In the genomic region with DNA sequence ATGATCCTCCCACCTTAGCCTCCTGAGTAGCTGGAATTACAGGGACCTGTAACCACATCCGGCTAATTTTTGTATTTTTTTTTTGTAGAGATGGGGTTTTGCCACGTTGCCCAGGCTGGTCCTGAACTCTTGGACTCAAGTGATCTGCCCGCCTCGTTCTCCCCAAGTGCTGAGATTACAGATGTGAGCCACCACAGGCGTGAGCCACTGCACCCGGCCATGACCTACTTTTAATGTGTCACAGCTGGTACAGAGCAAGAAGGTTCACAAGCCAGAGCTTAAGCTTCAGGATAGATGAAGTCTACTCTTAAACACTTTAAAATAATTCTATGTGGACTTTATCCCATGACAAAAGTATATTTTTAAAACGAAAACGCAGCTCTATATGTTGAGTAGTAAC, we compare ENCODE assay signal across 24 cellular contexts.
"Had no signal": no experiment of that assay in that cellular context is flagged by ENCODE, and none has a peak within 500 bp of the region (broad histone marks: within the 10 kb centered on the region; RNA-seq: fewer than 3 reads in every experiment).

No MANE protein-coding gene starts in this region.

- H3K27me3 ChIP-seq: colonic mucosa, esophagus muscularis mucosa, foreskin keratinocyte, heart right ventricle, left lung, neural progenitor cell, sigmoid colon, transverse colon, upper lobe of right lung, uterus had no signal

- H3K9me3 Mint-ChIP-seq: dendritic cell treated with granulocyte-macrophage colony-stimulating factor and Interleukin-4, amounts not matched to agents 40 ng/mL and 50 ng/mL, for 4 days; natural killer cell treated with Interleukin-12 subunit alpha and Interleukin-12 subunit beta and Interleukin-15 and Interleukin-18, amount 100 ng/mL, for 72 hours; neural progenitor cell; stimulated activated naive B cell treated with anti-CD40 and anti-IgM and Interleukin-4, amounts not matched to agents 10 μg/mL and 1 μg/mL and 100 μg/mL, for 72 hours; stimulated activated naive CD8-positive, alpha-beta T cell treated with anti-CD3 and anti-CD28 coated beads, Interleukin-15, Interleukin-2, amounts not matched to agents 100 ng/mL and 50 ng/mL, for 24 hours had no signal

- H3K4me1 Mint-ChIP-seq: neural progenitor cell had no signal

- H3K4me3 ChIP-seq: colonic mucosa, esophagus muscularis mucosa, heart right ventricle, left lung, neural progenitor cell, psoas muscle, sigmoid colon, thoracic aorta, transverse colon, upper lobe of right lung, uterus had no signal

- H3K27me3 Mint-ChIP-seq: dendritic cell treated with granulocyte-macrophage colony-stimulating factor and Interleukin-4, amounts not matched to agents 40 ng/mL and 50 ng/mL, for 4 days; natural killer cell treated with Interleukin-12 subunit alpha and Interleukin-12 subunit beta and Interleukin-15 and Interleukin-18, amount 100 ng/mL, for 72 hours; stimulated activated naive B cell treated with anti-CD40 and anti-IgM and Interleukin-4, amounts not matched to agents 10 μg/mL and 1 μg/mL and 100 μg/mL, for 72 hours; stimulated activated naive CD8-positive, alpha-beta T cell treated with anti-CD3 and anti-CD28 coated beads, Interleukin-15, Interleukin-2, amounts not matched to agents 100 ng/mL and 50 ng/mL, for 24 hours had no signal

- DNase-seq: colonic mucosa; effector CD8-positive, alpha-beta T cell; foreskin keratinocyte; glutamatergic neuron; heart right ventricle; hippocampal formation; left cardiac atrium; left lung; mammary epithelial cell; psoas muscle; right cardiac atrium; sigmoid colon; stimulated activated CD4-positive, alpha-beta T cell treated with anti-CD3 and anti-CD28 coated beads, Interleukin-2, amount 100 ng/mL, for 24 hours; stimulated activated CD4-positive, alpha-beta T cell treated with anti-CD3 and anti-CD28 coated beads, Interleukin-4, amount 100 ng/mL, for 4 hours; stimulated activated naive B cell treated with anti-CD40 and anti-IgM and Interleukin-4, amounts not matched to agents 10 μg/mL and 1 μg/mL and 100 μg/mL, for 72 hours; transverse colon; upper lobe of right lung; uterus had no signal

- H3K4me1 ChIP-seq: colonic mucosa, esophagus muscularis mucosa, foreskin keratinocyte, left lung, neural progenitor cell, psoas muscle, sigmoid colon, transverse colon, upper lobe of right lung, uterus had no signal

- H3K36me3 ChIP-seq: uterus had no signal

- H3K9me3 ChIP-seq: colonic mucosa, esophagus muscularis mucosa, heart right ventricle, left lung, psoas muscle, sigmoid colon, thoracic aorta, transverse colon, upper lobe of right lung, uterus had no signal

- H3K27ac Mint-ChIP-seq: dendritic cell treated with granulocyte-macrophage colony-stimulating factor and Interleukin-4, amounts not matched to agents 40 ng/mL and 50 ng/mL, for 4 days; natural killer cell treated with Interleukin-12 subunit alpha and Interleukin-12 subunit beta and Interleukin-15 and Interleukin-18, amount 100 ng/mL, for 72 hours; neural progenitor cell; stimulated activated naive B cell treated with anti-CD40 and anti-IgM and Interleukin-4, amounts not matched to agents 10 μg/mL and 1 μg/mL and 100 μg/mL, for 72 hours; stimulated activated naive CD8-positive, alpha-beta T cell treated with anti-CD3 and anti-CD28 coated beads, Interleukin-15, Interleukin-2, amounts not matched to agents 100 ng/mL and 50 ng/mL, for 24 hours had no signal

- H3K4me3 Mint-ChIP-seq: dendritic cell treated with granulocyte-macrophage colony-stimulating factor and Interleukin-4, amounts not matched to agents 40 ng/mL and 50 ng/mL, for 4 days; natural killer cell treated with Interleukin-12 subunit alpha and Interleukin-12 subunit beta and Interleukin-15 and Interleukin-18, amount 100 ng/mL, for 72 hours; neural progenitor cell; stimulated activated naive B cell treated with anti-CD40 and anti-IgM and Interleukin-4, amounts not matched to agents 10 μg/mL and 1 μg/mL and 100 μg/mL, for 72 hours; stimulated activated naive CD8-positive, alpha-beta T cell treated with anti-CD3 and anti-CD28 coated beads, Interleukin-15, Interleukin-2, amounts not matched to agents 100 ng/mL and 50 ng/mL, for 24 hours had no signal

- H3K27ac ChIP-seq: colonic mucosa, esophagus muscularis mucosa, foreskin keratinocyte, heart right ventricle, left lung, neural progenitor cell, psoas muscle, sigmoid colon, thoracic aorta, transverse colon, upper lobe of right lung, uterus had no signal
